In genomic region chr12:82438356-82438755, GRCh38 we compare ENCODE assay signal across 17 cellular contexts.
DNase-seq lines count a peak whose midpoint lies in the region; ATAC-seq and TF ChIP-seq lines count a peak whose summit lies in the region.
"Had no signal": no experiment of that assay in that cellular context is flagged by ENCODE, and none has a peak within 500 bp of the region (broad histone marks: within the 10 kb centered on the region; RNA-seq: fewer than 3 reads in every experiment).

No MANE protein-coding gene starts in this region.

- no peak overlapping the region for H3K9ac ChIP-seq in H9 (ENCODE audit: extremely low read depth, insufficient read length, low read length)

- H3K4me1 Mint-ChIP-seq in stimulated activated naive CD8-positive, alpha-beta T cell treated with anti-CD3 and anti-CD28 coated beads, Interleukin-15, Interleukin-2, amounts not matched to agents 100 ng/mL and 50 ng/mL, for 24 hours (ENCODE audit: low read depth), result peaks cover 7% of the 10 kb centered on the region
- peaks cover 9% of the 10 kb centered on the region for H3K4me1 Mint-ChIP-seq in stimulated activated naive CD8-positive, alpha-beta T cell treated with anti-CD3 and anti-CD28 coated beads, Interleukin-15, amount 100 ng/mL, for 72 hours
- no peaks in the 10 kb centered on the region for H3K4me1 Mint-ChIP-seq in H9

- no peak overlapping the region for H3K4ac ChIP-seq in H9 (ENCODE audit: low read depth, low read length)

- H3K4me1 ChIP-seq in H9 (ENCODE audit: insufficient read depth, low read length), result no peaks in the 10 kb centered on the region
- H3K4me1 ChIP-seq: Caco-2, tibial nerve had no signal

- no peak overlapping the region for H3K23ac ChIP-seq in H9 (ENCODE audit: insufficient read length, low read depth, low read length)

- no peak overlapping the region for H3K14ac ChIP-seq in H9 (ENCODE audit: insufficient read depth, low read length)

- no peak overlapping the region for H2BK120ac ChIP-seq in H9 (ENCODE audit: low read depth, low read length, poor library complexity, severe bottlenecking)

- no peak overlapping the region for H4K5ac ChIP-seq in H9 (ENCODE audit: insufficient read length, low read depth, low read length)

- peaks cover 49% of the 10 kb centered on the region for H3K36me3 Mint-ChIP-seq in stimulated activated naive CD8-positive, alpha-beta T cell treated with anti-CD3 and anti-CD28 coated beads, Interleukin-15, Interleukin-2, amounts not matched to agents 100 ng/mL and 50 ng/mL, for 24 hours (ENCODE audit: low read depth)
- peaks cover 4 to 14% (median 6%) of the 10 kb centered on the region in 3 experiments; a peak in 4 of 7 replicates for H3K36me3 Mint-ChIP-seq in H9 (ENCODE audit: insufficient read depth in 1 of 3, low read depth in 3 of 3)

- TF ChIP-seq CTCF in H9 (conservative IDR thresholded peaks at IDR 0.05), result no peak

- H3K27ac Mint-ChIP-seq in stimulated activated naive CD8-positive, alpha-beta T cell treated with anti-CD3 and anti-CD28 coated beads, Interleukin-15, Interleukin-2, amounts not matched to agents 100 ng/mL and 50 ng/mL, for 24 hours, result peak overlapping the region; percentile 12
- H3K27ac Mint-ChIP-seq in stimulated activated naive CD8-positive, alpha-beta T cell treated with anti-CD3 and anti-CD28 coated beads, Interleukin-15, amount 100 ng/mL, for 72 hours, result no peak overlapping the region
- no peak overlapping the region for H3K27ac Mint-ChIP-seq in H9
- H3K27ac Mint-ChIP-seq: activated CD4-positive, alpha-beta memory T cell treated with anti-CD3 and anti-CD28 coated beads for 36 hours had no signal

- no peak overlapping the region for H3K4me3 Mint-ChIP-seq in stimulated activated naive CD8-positive, alpha-beta T cell treated with anti-CD3 and anti-CD28 coated beads, Interleukin-15, Interleukin-2, amounts not matched to agents 100 ng/mL and 50 ng/mL, for 24 hours
- H3K4me3 Mint-ChIP-seq in stimulated activated naive CD8-positive, alpha-beta T cell treated with anti-CD3 and anti-CD28 coated beads, Interleukin-15, amount 100 ng/mL, for 72 hours, result no peak overlapping the region
- no peak overlapping the region for H3K4me3 Mint-ChIP-seq in H9
- H3K4me3 Mint-ChIP-seq: activated CD4-positive, alpha-beta memory T cell treated with anti-CD3 and anti-CD28 coated beads for 36 hours had no signal

- ATAC-seq in stimulated activated naive CD8-positive, alpha-beta T cell treated with anti-CD3 and anti-CD28 coated beads, Interleukin-15, amount 100 ng/mL, for 72 hours, result no peak
- ATAC-seq in HG02798 (IDR thresholded peaks at IDR 0.05; ENCODE audit: poor library complexity, unreplicated experiment) (peak; percentile 63), HG03558 (IDR thresholded peaks at IDR 0.05; ENCODE audit: extremely low read depth, unreplicated experiment) (peak; percentile 49), HG03045 (IDR thresholded peaks at IDR 0.05; ENCODE audit: unreplicated experiment) (no peak)

- H3K79me1 ChIP-seq in H9 (ENCODE audit: insufficient read depth, low read depth, low read length, poor library complexity, severe bottlenecking), result no peaks in the 10 kb centered on the region

- H4K8ac ChIP-seq in H9 (replicated peaks; ENCODE audit: insufficient read length, low read depth, low read length), result no peak overlapping the region

- DNase-seq in stimulated activated naive CD8-positive, alpha-beta T cell treated with anti-CD3 and anti-CD28 coated beads, Interleukin-15, amount 100 ng/mL, for 72 hours, result no peak
- DNase-seq in H9 (no peak), AML-193 (lab: John Stamatoyannopoulos, UW) (no peak), MG63 (no peak)
- DNase-seq: activated CD4-positive, alpha-beta memory T cell treated with anti-CD3 and anti-CD28 coated beads for 36 hours; activated naive CD4-positive, alpha-beta T cell treated with anti-CD3 and anti-CD28 coated beads, Interleukin-2, amount 50 U/mL, for 16 hours; Caco-2; central memory CD4-positive, alpha-beta T cell; HCEC 1CT; kidney; NCI-H2081; SIG-M5 had no signal

- no peak overlapping the region for H3K4me3 ChIP-seq in MG63
- H3K4me3 ChIP-seq: tibial nerve had no signal

- no peaks in the 10 kb centered on the region for H4K20me1 ChIP-seq in H9 (ENCODE audit: control insufficient read depth, insufficient read depth, insufficient read length)

- WGBS in H9 (ENCODE audit: extremely low coverage, insufficient read length, low lambda C conversion rate), result no CpG with 5 or more reads among the region's 4 CpGs

- H3K36me3 ChIP-seq in MG63, result no peaks in the 10 kb centered on the region

- H3K9me3 Mint-ChIP-seq in stimulated activated naive CD8-positive, alpha-beta T cell treated with anti-CD3 and anti-CD28 coated beads, Interleukin-15, Interleukin-2, amounts not matched to agents 100 ng/mL and 50 ng/mL, for 24 hours, result no peaks in the 10 kb centered on the region
- peaks cover 0 to 11% of the 10 kb centered on the region in 2 donors for H3K9me3 Mint-ChIP-seq in stimulated activated naive CD8-positive, alpha-beta T cell treated with anti-CD3 and anti-CD28 coated beads, Interleukin-15, amount 100 ng/mL, for 72 hours
- H3K9me3 Mint-ChIP-seq in H9, result peaks cover 0 to 6% of the 10 kb centered on the region in 2 experiments; a peak in 1 of 5 replicates
- H3K9me3 Mint-ChIP-seq: activated CD4-positive, alpha-beta memory T cell treated with anti-CD3 and anti-CD28 coated beads for 36 hours had no signal

- no peak overlapping the region for H3K4me2 ChIP-seq in H9 (ENCODE audit: insufficient read depth, insufficient read length, low read length)

- no peak overlapping the region for H2BK5ac ChIP-seq in H9 (ENCODE audit: insufficient read length, low read length)

- no peaks in the 10 kb centered on the region for H3K9me3 ChIP-seq in H9 (ENCODE audit: control insufficient read depth, low read depth, low read length)
- no peaks in the 10 kb centered on the region for H3K9me3 ChIP-seq in MG63
- H3K9me3 ChIP-seq: Caco-2, tibial nerve had no signal

- H3K27me3 ChIP-seq in H9 (ENCODE audit: insufficient read depth, low read length) (no peaks in the 10 kb centered on the region), MG63 (no peaks in the 10 kb centered on the region)
- H3K27me3 ChIP-seq: tibial nerve had no signal

- no peaks in the 10 kb centered on the region for H3K27me3 Mint-ChIP-seq in stimulated activated naive CD8-positive, alpha-beta T cell treated with anti-CD3 and anti-CD28 coated beads, Interleukin-15, Interleukin-2, amounts not matched to agents 100 ng/mL and 50 ng/mL, for 24 hours
- no peaks in the 10 kb centered on the region for H3K27me3 Mint-ChIP-seq in stimulated activated naive CD8-positive, alpha-beta T cell treated with anti-CD3 and anti-CD28 coated beads, Interleukin-15, amount 100 ng/mL, for 72 hours
- H3K27me3 Mint-ChIP-seq in H9 (ENCODE audit: low read depth), result no peaks in the 10 kb centered on the region
- H3K27me3 Mint-ChIP-seq: activated CD4-positive, alpha-beta memory T cell treated with anti-CD3 and anti-CD28 coated beads for 36 hours had no signal

- no peak overlapping the region for H2BK12ac ChIP-seq in H9 (ENCODE audit: insufficient read length, low read depth, low read length)

- no peak overlapping the region for H3K56ac ChIP-seq in H9 (ENCODE audit: insufficient read length, low read depth, low read length)

- H4K91ac ChIP-seq in H9 (ENCODE audit: insufficient read length, low read depth, low read length), result no peak overlapping the region

- no peak overlapping the region for H2BK15ac ChIP-seq in H9 (ENCODE audit: low read depth, low read length)

- H2BK20ac ChIP-seq in H9 (ENCODE audit: low read depth, low read length, poor library complexity, severe bottlenecking), result no peak overlapping the region

- H3K18ac ChIP-seq in H9 (ENCODE audit: insufficient read length, low read depth, low read length), result no peak overlapping the region

- no peak overlapping the region for H3T11ph ChIP-seq in H9 (ENCODE audit: low read length)

- no peaks in the 10 kb centered on the region for H3K79me2 ChIP-seq in H9 (ENCODE audit: insufficient read depth, low read length)

- H2AK5ac ChIP-seq in H9 (ENCODE audit: insufficient read length, low read length), result no peak overlapping the region

- no peaks in the 10 kb centered on the region for H3K23me2 ChIP-seq in H9 (ENCODE audit: insufficient read length, low read depth, low read length, poor library complexity, severe bottlenecking)

- H2AFZ ChIP-seq in H9 (ENCODE audit: low read length), result no peak overlapping the region

- no peak overlapping the region for H3K27ac ChIP-seq in H9 (ENCODE audit: insufficient read length, low read depth, low read length)
- H3K27ac ChIP-seq: tibial nerve had no signal

Comparison
In these comparisons a context has a peak if more than half of its experiments do, and no peak if none do; other contexts are left out.
1. ATAC-seq: peak in HG02798 (single experiment) and HG03558 (single experiment); none in stimulated activated naive CD8-positive, alpha-beta T cell treated with anti-CD3 and anti-CD28 coated beads, Interleukin-15, amount 100 ng/mL, for 72 hours (single experiment) and HG03045 (single experiment).